1 cellular context compared by ENCODE assay signal in genomic region chr5:177444106-177445051, GRCh38.
TF ChIP-seq lines count a peak whose summit lies in the region.

No MANE protein-coding gene starts in this region.

TF ChIP-seq in IMR-90, 13 proteins besides CTCF, POLR2A, EP300 and RAD21:
- TF ChIP-seq MAFK (IDR thresholded peaks at IDR 0.05; ENCODE audit: low read depth, low read length) (no peak), FOS (IDR thresholded peaks at IDR 0.05; ENCODE audit: low read depth, low read length) (no peak), RCOR1 (IDR thresholded peaks at IDR 0.05; ENCODE audit: insufficient replicate concordance, low read length) (no peak), MXI1 (IDR thresholded peaks at IDR 0.05; ENCODE audit: borderline replicate concordance, low read depth, low read length) (no peak), USF2 (IDR thresholded peaks at IDR 0.05; ENCODE audit: low read depth, low read length) (no peak), ELK1 (IDR thresholded peaks at IDR 0.05; ENCODE audit: borderline replicate concordance, low read depth, low read length) (no peak), MAZ (IDR thresholded peaks at IDR 0.05; ENCODE audit: borderline replicate concordance, low read depth, low read length) (no peak), SMC3 (IDR thresholded peaks at IDR 0.05; ENCODE audit: low read depth, low read length) (no peak), CEBPB (IDR thresholded peaks at IDR 0.05; ENCODE audit: low read depth, low read length) (no peak), CHD1 (IDR thresholded peaks at IDR 0.05; ENCODE audit: low read depth, low read length) (no peak), NFE2L2 (IDR thresholded peaks at IDR 0.05; ENCODE audit: low read depth, low read length) (no peak), BHLHE40 (IDR thresholded peaks at IDR 0.05; ENCODE audit: low read depth, low read length) (no peak), RFX5 (IDR thresholded peaks at IDR 0.05; ENCODE audit: low read depth, low read length) (no peak)
